ENCODE assay signal across 21 cellular contexts in genomic region chr5:113255105-113255504, GRCh38.
DNase-seq lines count a peak whose midpoint lies in the region; ATAC-seq and TF ChIP-seq lines count a peak whose summit lies in the region.
"Had no signal": no experiment of that assay in that cellular context is flagged by ENCODE, and none has a peak within 500 bp of the region (broad histone marks: within the 10 kb centered on the region; RNA-seq: fewer than 3 reads in every experiment).

No MANE protein-coding gene starts in this region.

- no peak for TF ChIP-seq POLR2A in esophagus squamous epithelium (IDR thresholded peaks at IDR 0.05)

- H3K4me1 Mint-ChIP-seq in nephron, result peaks cover 37% of the 10 kb centered on the region
- H3K4me1 Mint-ChIP-seq in stimulated activated memory B cell treated with anti-CD40 and anti-IgM and Interleukin-4, amounts not matched to agents 10 μg/mL and 1 μg/mL and 100 μg/mL, for 72 hours, result no peaks in the 10 kb centered on the region

- no peak overlapping the region for H3K4me3 Mint-ChIP-seq in nephron
- no peak overlapping the region for H3K4me3 Mint-ChIP-seq in stimulated activated memory B cell treated with anti-CD40 and anti-IgM and Interleukin-4, amounts not matched to agents 10 μg/mL and 1 μg/mL and 100 μg/mL, for 72 hours
- H3K4me3 Mint-ChIP-seq: CD8-positive, alpha-beta T cell; H9 had no signal

- H3K27ac Mint-ChIP-seq in nephron, result peak overlapping the region; percentile 45 to 71 (median 62)
- H3K27ac Mint-ChIP-seq in stimulated activated memory B cell treated with anti-CD40 and anti-IgM and Interleukin-4, amounts not matched to agents 10 μg/mL and 1 μg/mL and 100 μg/mL, for 72 hours, result no peak overlapping the region
- H3K27ac Mint-ChIP-seq: CD8-positive, alpha-beta T cell had no signal

- H3K27me3 Mint-ChIP-seq in nephron (ENCODE audit: low read depth), result no peaks in the 10 kb centered on the region
- H3K27me3 Mint-ChIP-seq in stimulated activated memory B cell treated with anti-CD40 and anti-IgM and Interleukin-4, amounts not matched to agents 10 μg/mL and 1 μg/mL and 100 μg/mL, for 72 hours, result peaks cover 45% of the 10 kb centered on the region

- intact Hi-C loops in esophagus squamous epithelium (cut with DNase I), result no loop called here

- H3K9me3 ChIP-seq in esophagus squamous epithelium (no peaks in the 10 kb centered on the region), subcutaneous abdominal adipose tissue (ENCODE audit: control insufficient read depth in 5 of 5, low read length in 5 of 5) (no peaks in the 10 kb centered on the region)
- H3K9me3 ChIP-seq: BLaER1 treated with 17β-estradiol and CSF1 and Interleukin-3, amounts not matched to agents 10 nM and 100 nM had no signal

- TF ChIP-seq CTCF in KMS-11 (conservative IDR thresholded peaks at IDR 0.05; ENCODE audit: low read depth, low read length) (no peak), esophagus squamous epithelium (IDR thresholded peaks at IDR 0.05) (no peak), nephron (IDR thresholded peaks at IDR 0.05; ENCODE audit: unreplicated experiment in 3 of 3) (no peak)

- H3K27ac ChIP-seq in KMS-11 (no peak overlapping the region), esophagus squamous epithelium (peak overlapping the region in 3 of 4 donors; percentile 43 to 51 (median 45)), subcutaneous abdominal adipose tissue (ENCODE audit: low read depth, low read length) (peak overlapping the region; percentile 52)
- H3K27ac ChIP-seq: BLaER1 treated with 17β-estradiol and CSF1 and Interleukin-3, amounts not matched to agents 10 nM and 100 nM; HL-60 had no signal

- H3K36me3 Mint-ChIP-seq in nephron (ENCODE audit: low read depth), result peaks cover 13% of the 10 kb centered on the region
- H3K36me3 Mint-ChIP-seq in stimulated activated memory B cell treated with anti-CD40 and anti-IgM and Interleukin-4, amounts not matched to agents 10 μg/mL and 1 μg/mL and 100 μg/mL, for 72 hours, result no peaks in the 10 kb centered on the region

- no peak for ATAC-seq in stimulated activated memory B cell treated with anti-CD40 and anti-IgM and Interleukin-4, amounts not matched to agents 10 μg/mL and 1 μg/mL and 100 μg/mL, for 72 hours
- ATAC-seq in GM18867 (IDR thresholded peaks at IDR 0.05; ENCODE audit: unreplicated experiment), result no peak
- ATAC-seq: CD8-positive, alpha-beta T cell; K562 had no signal

- H3K79me2 ChIP-seq in KMS-11 (ENCODE audit: insufficient read depth, low read depth), result no peaks in the 10 kb centered on the region

- H2AFZ ChIP-seq in KMS-11 (ENCODE audit: low read depth), result no peak overlapping the region

- H3K27me3 ChIP-seq in KMS-11 (ENCODE audit: insufficient read depth, low read depth), result no peaks in the 10 kb centered on the region
- no peaks in the 10 kb centered on the region for H3K27me3 ChIP-seq in esophagus squamous epithelium
- no peaks in the 10 kb centered on the region for H3K27me3 ChIP-seq in subcutaneous abdominal adipose tissue (ENCODE audit: control insufficient read depth in 5 of 5, insufficient read depth in 4 of 5, low read length in 5 of 5)
- H3K27me3 ChIP-seq: BLaER1 treated with 17β-estradiol and CSF1 and Interleukin-3, amounts not matched to agents 10 nM and 100 nM had no signal

- H3K36me3 ChIP-seq in KMS-11 (ENCODE audit: insufficient read depth) (no peaks in the 10 kb centered on the region), esophagus squamous epithelium (no peaks in the 10 kb centered on the region), subcutaneous abdominal adipose tissue (ENCODE audit: control insufficient read depth in 5 of 5, insufficient read depth in 5 of 5, low read length in 5 of 5) (no peaks in the 10 kb centered on the region)
- H3K36me3 ChIP-seq: BLaER1 treated with 17β-estradiol and CSF1 and Interleukin-3, amounts not matched to agents 10 nM and 100 nM had no signal

- H3K4me3 ChIP-seq in KMS-11 (IDR thresholded peaks at IDR 0.05; ENCODE audit: insufficient read depth, low read depth, low read length) (no peak overlapping the region), esophagus squamous epithelium (no peak overlapping the region), subcutaneous abdominal adipose tissue (ENCODE audit: low read depth in 1 of 5, low read length in 5 of 5) (no peak overlapping the region)
- H3K4me3 ChIP-seq: BLaER1 treated with 17β-estradiol and CSF1 and Interleukin-3, amounts not matched to agents 10 nM and 100 nM; K562 had no signal

- DNase-seq in esophagus squamous epithelium (lab: John Stamatoyannopoulos, UW) (no peak), RPMI8226 (no peak)
- DNase-seq: Calu3; CD8-positive, alpha-beta T cell; GF-D8; H9; NCI-H1105 treated with DMSO at 0.1 percent for 48 hours; NCI-H1694 treated with DMSO at 0.1 percent for 48 hours; NCI-H2107; NCI-H510A; NCI-H748 treated with DMSO at 0.1 percent for 48 hours; OCI-M1; SHP77 treated with DMSO at 0.1 percent for 48 hours had no signal

- H4K20me1 ChIP-seq in KMS-11 (ENCODE audit: insufficient read depth), result no peaks in the 10 kb centered on the region
- H4K20me1 ChIP-seq: BLaER1 treated with 17β-estradiol and CSF1 and Interleukin-3, amounts not matched to agents 10 nM and 100 nM had no signal

- H3K4me2 ChIP-seq in KMS-11, result peak overlapping the region; percentile 26; the same call in 1 of the 2 replicates
- H3K4me2 ChIP-seq: BLaER1 treated with 17β-estradiol and CSF1 and Interleukin-3, amounts not matched to agents 10 nM and 100 nM had no signal

- WGBS in esophagus squamous epithelium, 2 donors, result 66 to 79% methylated on average over 4 of the region's 4 CpGs

- H3K9me3 Mint-ChIP-seq in nephron, result no peaks in the 10 kb centered on the region
- no peaks in the 10 kb centered on the region for H3K9me3 Mint-ChIP-seq in stimulated activated memory B cell treated with anti-CD40 and anti-IgM and Interleukin-4, amounts not matched to agents 10 μg/mL and 1 μg/mL and 100 μg/mL, for 72 hours
- H3K9me3 Mint-ChIP-seq: CD8-positive, alpha-beta T cell had no signal

- H3K9ac ChIP-seq in KMS-11 (no peak overlapping the region), subcutaneous abdominal adipose tissue (ENCODE audit: low read length in 5 of 5) (peak overlapping the region in 1 of 5 donors; percentile 21)
- H3K9ac ChIP-seq: BLaER1 treated with 17β-estradiol and CSF1 and Interleukin-3, amounts not matched to agents 10 nM and 100 nM had no signal

- H3K4me1 ChIP-seq in KMS-11 (ENCODE audit: low read depth, poor library complexity, severe bottlenecking), result peaks cover 71% of the 10 kb centered on the region
- H3K4me1 ChIP-seq in esophagus squamous epithelium, result peaks cover 7 to 44% (median 22%) of the 10 kb centered on the region in 3 donors
- peaks cover 5 to 39% (median 33%) of the 10 kb centered on the region in 5 donors for H3K4me1 ChIP-seq in subcutaneous abdominal adipose tissue (ENCODE audit: control insufficient read depth in 5 of 5, insufficient read depth in 5 of 5, low read length in 5 of 5)
